1 cellular context compared by ENCODE assay signal in the genomic region with DNA sequence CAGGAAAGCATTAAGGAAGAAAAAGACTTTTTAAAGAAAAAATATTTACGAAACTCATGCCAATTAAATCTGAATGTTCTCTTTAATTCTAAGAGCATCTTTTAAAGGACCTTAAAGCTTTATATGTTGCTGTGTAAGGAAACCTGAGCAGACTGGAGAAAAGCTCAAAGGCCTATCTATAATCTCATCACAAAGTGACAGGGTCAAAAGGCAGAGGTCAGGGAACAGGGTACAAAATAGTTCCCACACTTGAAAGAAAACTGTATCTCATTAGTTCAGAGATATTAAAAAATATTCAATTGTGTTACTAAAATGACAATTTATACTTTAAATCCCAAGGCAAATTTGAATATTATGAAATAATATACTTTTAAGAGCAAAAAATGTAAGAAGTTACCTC.
TF ChIP-seq lines count a peak whose summit lies in the region.

No MANE protein-coding gene starts in this region.

TF ChIP-seq in WTC11, 78 proteins besides CTCF, POLR2A, EP300 and RAD21 (continued from another document):
- TF ChIP-seq, protein P1, sequence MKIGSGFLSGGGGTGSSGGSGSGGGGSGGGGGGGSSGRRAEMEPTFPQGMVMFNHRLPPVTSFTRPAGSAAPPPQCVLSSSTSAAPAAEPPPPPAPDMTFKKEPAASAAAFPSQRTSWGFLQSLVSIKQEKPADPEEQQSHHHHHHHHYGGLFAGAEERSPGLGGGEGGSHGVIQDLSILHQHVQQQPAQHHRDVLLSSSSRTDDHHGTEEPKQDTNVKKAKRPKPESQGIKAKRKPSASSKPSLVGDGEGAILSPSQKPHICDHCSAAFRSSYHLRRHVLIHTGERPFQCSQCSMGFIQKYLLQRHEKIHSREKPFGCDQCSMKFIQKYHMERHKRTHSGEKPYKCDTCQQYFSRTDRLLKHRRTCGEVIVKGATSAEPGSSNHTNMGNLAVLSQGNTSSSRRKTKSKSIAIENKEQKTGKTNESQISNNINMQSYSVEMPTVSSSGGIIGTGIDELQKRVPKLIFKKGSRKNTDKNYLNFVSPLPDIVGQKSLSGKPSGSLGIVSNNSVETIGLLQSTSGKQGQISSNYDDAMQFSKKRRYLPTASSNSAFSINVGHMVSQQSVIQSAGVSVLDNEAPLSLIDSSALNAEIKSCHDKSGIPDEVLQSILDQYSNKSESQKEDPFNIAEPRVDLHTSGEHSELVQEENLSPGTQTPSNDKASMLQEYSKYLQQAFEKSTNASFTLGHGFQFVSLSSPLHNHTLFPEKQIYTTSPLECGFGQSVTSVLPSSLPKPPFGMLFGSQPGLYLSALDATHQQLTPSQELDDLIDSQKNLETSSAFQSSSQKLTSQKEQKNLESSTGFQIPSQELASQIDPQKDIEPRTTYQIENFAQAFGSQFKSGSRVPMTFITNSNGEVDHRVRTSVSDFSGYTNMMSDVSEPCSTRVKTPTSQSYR (CRISPR knock-in tag; IDR thresholded peaks at IDR 0.05): no peak
- TF ChIP-seq, protein P2, sequence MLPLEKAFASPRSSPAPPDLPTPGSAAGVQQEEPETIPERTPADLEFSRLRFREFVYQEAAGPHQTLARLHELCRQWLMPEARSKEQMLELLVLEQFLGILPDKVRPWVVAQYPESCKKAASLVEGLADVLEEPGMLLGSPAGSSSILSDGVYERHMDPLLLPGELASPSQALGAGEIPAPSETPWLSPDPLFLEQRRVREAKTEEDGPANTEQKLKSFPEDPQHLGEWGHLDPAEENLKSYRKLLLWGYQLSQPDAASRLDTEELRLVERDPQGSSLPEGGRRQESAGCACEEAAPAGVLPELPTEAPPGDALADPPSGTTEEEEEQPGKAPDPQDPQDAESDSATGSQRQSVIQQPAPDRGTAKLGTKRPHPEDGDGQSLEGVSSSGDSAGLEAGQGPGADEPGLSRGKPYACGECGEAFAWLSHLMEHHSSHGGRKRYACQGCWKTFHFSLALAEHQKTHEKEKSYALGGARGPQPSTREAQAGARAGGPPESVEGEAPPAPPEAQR (CRISPR knock-in tag; IDR thresholded peaks at IDR 0.05): no peak
- TF ChIP-seq ZNF396 (CRISPR knock-in tag; IDR thresholded peaks at IDR 0.05; ENCODE audit: borderline replicate concordance) (no peak), ZNF138 (CRISPR knock-in tag; conservative IDR thresholded peaks at IDR 0.05) (no peak), EMX1 (CRISPR knock-in tag; IDR thresholded peaks at IDR 0.05) (no peak), NR3C1 (CRISPR knock-in tag; conservative IDR thresholded peaks at IDR 0.05; ENCODE audit: low read depth) (no peak)
- TF ChIP-seq, protein P3, sequence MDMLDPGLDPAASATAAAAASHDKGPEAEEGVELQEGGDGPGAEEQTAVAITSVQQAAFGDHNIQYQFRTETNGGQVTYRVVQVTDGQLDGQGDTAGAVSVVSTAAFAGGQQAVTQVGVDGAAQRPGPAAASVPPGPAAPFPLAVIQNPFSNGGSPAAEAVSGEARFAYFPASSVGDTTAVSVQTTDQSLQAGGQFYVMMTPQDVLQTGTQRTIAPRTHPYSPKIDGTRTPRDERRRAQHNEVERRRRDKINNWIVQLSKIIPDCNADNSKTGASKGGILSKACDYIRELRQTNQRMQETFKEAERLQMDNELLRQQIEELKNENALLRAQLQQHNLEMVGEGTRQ (CRISPR knock-in tag; IDR thresholded peaks at IDR 0.05): no peak
- TF ChIP-seq, protein P4, sequence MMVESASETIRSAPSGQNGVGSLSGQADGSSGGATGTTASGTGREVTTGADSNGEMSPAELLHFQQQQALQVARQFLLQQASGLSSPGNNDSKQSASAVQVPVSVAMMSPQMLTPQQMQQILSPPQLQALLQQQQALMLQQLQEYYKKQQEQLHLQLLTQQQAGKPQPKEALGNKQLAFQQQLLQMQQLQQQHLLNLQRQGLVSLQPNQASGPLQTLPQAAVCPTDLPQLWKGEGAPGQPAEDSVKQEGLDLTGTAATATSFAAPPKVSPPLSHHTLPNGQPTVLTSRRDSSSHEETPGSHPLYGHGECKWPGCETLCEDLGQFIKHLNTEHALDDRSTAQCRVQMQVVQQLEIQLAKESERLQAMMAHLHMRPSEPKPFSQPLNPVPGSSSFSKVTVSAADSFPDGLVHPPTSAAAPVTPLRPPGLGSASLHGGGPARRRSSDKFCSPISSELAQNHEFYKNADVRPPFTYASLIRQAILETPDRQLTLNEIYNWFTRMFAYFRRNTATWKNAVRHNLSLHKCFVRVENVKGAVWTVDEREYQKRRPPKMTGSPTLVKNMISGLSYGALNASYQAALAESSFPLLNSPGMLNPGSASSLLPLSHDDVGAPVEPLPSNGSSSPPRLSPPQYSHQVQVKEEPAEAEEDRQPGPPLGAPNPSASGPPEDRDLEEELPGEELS (CRISPR knock-in tag; IDR thresholded peaks at IDR 0.05): no peak
